ENCODE assay signal across 8 cellular contexts in the genomic region with DNA sequence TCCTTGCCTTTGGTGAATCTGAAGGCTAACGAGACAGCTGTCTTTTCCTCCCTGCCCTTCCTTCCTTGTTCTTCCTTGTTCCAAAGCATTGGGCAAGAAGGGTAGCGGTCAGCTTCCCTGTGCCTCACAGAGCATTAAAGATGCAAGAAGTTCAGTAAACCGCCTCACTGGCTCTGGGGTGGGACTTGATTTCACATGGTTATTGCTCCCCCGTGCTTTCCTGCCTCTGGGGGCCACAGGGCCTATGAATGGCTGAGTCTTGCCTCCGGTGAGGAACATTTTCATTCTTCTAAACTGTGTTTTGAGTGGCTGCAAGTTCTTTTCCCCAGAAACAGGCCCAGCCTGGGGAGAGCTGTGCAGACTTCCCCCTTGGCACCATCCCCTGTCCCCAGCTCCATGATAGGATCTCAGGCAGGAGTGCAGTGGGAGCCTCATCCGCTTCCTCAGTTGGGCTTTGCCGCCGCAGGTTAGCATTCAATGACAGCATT. TPM values are rescaled to one million over a fixed set of nuclear protein-coding genes. Genes with fewer than 3 reads are reported as not detected.
DNase-seq lines count a peak whose midpoint lies in the region; ATAC-seq and TF ChIP-seq lines count a peak whose summit lies in the region.

No MANE protein-coding gene starts in this region.

- H3K36me3 ChIP-seq in lung (ENCODE audit: control insufficient read depth in 2 of 2, insufficient read depth in 2 of 2, low read length in 2 of 2) (peaks cover 0 to 1% of the 10 kb centered on the region in 2 donors), testis (ENCODE audit: low read depth, missing control alignments) (no peaks in the 10 kb centered on the region)

- intact Hi-C loops in testis (cut with DNase I; ENCODE audit: low total_unique reads), result no loop called here

- peak overlapping the region; percentile 94 for H3K4me3 Mint-ChIP-seq in chondrocyte (ENCODE audit: unreplicated experiment)

- TF ChIP-seq CTCF in chondrocyte (IDR thresholded peaks at IDR 0.05) (no peak), lung (IDR thresholded peaks at IDR 0.05; ENCODE audit: control extremely low read depth, extremely low read depth) (no peak), testis (IDR thresholded peaks at IDR 0.05) (no peak)

- no peaks in the 10 kb centered on the region for H3K9me3 ChIP-seq in lung (ENCODE audit: control insufficient read depth in 2 of 2, insufficient read depth in 1 of 2, low read length in 1 of 2)
- no peaks in the 10 kb centered on the region for H3K9me3 ChIP-seq in testis

- H3K4me3 ChIP-seq in lung (peak overlapping the region; percentile 84), testis (peak overlapping the region; percentile 79 to 93)

- DNase-seq in AG20443 (ENCODE audit: low spot score) (peak; percentile 39), Kasumi-1 (lab: John Stamatoyannopoulos, UW) (peak; percentile 56 to 60), chondrocyte (ENCODE audit: low spot score) (no peak), lung (ENCODE audit: low spot score) (peak; percentile 50), testis (peak; percentile 53), erythroblast (lab: John Stamatoyannopoulos, UW) (no peak), NCI-H2171 treated with DMSO at 0.1 percent for 48 hours (lab: John Stamatoyannopoulos, UW) (no peak)

- H3K36me3 Mint-ChIP-seq in chondrocyte (ENCODE audit: low read depth), result peaks cover 1% of the 10 kb centered on the region

- no peaks in the 10 kb centered on the region for H3K27me3 ChIP-seq in lung (ENCODE audit: control insufficient read depth, insufficient read depth)
- no peaks in the 10 kb centered on the region for H3K27me3 ChIP-seq in testis

- peak overlapping the region; percentile 88 for H3K27ac Mint-ChIP-seq in chondrocyte (ENCODE audit: unreplicated experiment)

- H3K27ac ChIP-seq in lung (ENCODE audit: low read depth in 1 of 2, low read length in 1 of 2), result peak overlapping the region; percentile 86 to 95
- H3K27ac ChIP-seq in testis, result peak overlapping the region; percentile 84 to 93

- peaks cover 73% of the 10 kb centered on the region for H3K4me1 Mint-ChIP-seq in chondrocyte (ENCODE audit: low read depth)

- H3K4me1 ChIP-seq in lung (ENCODE audit: control insufficient read depth in 2 of 2, insufficient read depth in 2 of 2, low read length in 2 of 2), result peaks cover 19 to 20% of the 10 kb centered on the region in 2 donors
- H3K4me1 ChIP-seq in testis, result peaks cover 44% of the 10 kb centered on the region

- 18 to 23% methylated on average over 8 of the region's 8 CpGs for whole genome bisulfite sequencing in lung, 2 donors
- 19 to 21% methylated on average over 8 of the region's 8 CpGs for WGBS in testis, 2 donors

- H3K27me3 Mint-ChIP-seq in chondrocyte (ENCODE audit: low read depth), result no peaks in the 10 kb centered on the region

- no peak for TF ChIP-seq POLR2A in testis (IDR thresholded peaks at IDR 0.05)
- no peak for TF ChIP-seq POLR2A in erythroblast (IDR thresholded peaks at IDR 0.05; ENCODE audit: low read length)

- ATAC-seq in lung (ENCODE audit: insufficient read depth, low FRiP score) (no peak), HG02798 (IDR thresholded peaks at IDR 0.05; ENCODE audit: poor library complexity, unreplicated experiment) (no peak)

- H3K9me3 Mint-ChIP-seq in chondrocyte (ENCODE audit: low read depth), result no peaks in the 10 kb centered on the region

RNA-seq across cellular contexts. Expression of a gene that starts 1.5 kb away (rescaled TPM):
- total RNA-seq in chondrocyte, result 41.9 to 52.2 TPM (median 52.1 TPM) in 3 replicates
- total RNA-seq in lung, result 10 to 100 TPM; 14.3 to 47.0 TPM
- polyA plus RNA-seq in lung, result 1 to 10 TPM; 7.8 to 8.5 TPM
- 10 to 100 TPM; 39.8 to 48.3 TPM for total RNA-seq in testis
- polyA plus RNA-seq in testis (ENCODE audit: insufficient read depth, low read depth, low replicate concordance), result 20.5 TPM

Comparison
In these comparisons a context has a peak if more than half of its experiments do, and no peak if none do; other contexts are left out.
1. DNase-seq: peak in AG20443 (single experiment), Kasumi-1 (2 of 2), lung (single experiment) and testis (single experiment); none in chondrocyte (single experiment), erythroblast (0 of 2) and NCI-H2171 treated with DMSO at 0.1 percent for 48 hours (single experiment).